8 cellular contexts compared by ENCODE assay signal in the genomic region with DNA sequence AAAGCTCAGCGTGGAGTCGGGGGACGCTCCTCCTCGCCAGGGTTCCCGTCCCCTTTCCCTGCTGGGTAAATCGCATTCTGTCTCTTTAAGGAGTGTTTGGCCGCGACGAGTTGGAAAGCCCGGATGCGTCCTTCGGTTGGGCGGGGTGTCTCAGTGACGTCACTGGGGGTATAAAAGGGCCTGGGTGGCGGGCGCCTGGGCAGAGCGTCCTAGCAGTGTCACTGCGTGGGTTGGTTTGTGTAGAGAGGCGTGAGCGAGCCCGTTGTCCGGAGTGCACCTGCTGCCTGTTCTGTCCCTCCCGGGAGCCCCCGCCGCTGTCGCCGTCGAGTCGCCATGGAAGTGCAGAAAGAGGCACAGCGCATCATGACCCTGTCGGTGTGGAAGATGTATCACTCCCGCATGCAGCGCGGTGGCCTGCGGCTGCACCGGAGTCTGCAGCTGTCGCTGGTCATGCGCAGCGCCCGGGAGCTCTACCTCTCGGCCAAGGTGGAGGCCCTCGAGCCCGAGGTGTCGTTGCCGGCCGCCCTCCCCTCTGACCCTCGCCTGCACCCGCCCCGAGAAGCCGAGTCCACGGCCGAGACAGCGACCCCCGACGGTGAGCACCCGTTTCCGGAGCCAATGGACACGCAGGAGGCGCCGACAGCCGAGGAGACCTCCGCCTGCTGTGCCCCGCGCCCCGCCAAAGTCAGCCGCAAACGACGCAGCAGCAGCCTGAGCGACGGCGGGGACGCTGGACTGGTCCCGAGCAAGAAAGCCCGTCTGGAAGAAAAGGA. TPM values are rescaled to one million over a fixed set of nuclear protein-coding genes. Genes with fewer than 3 reads are reported as not detected.
A peak's percentile ranks its signal among the peaks of the same experiment; 100 is the strongest.
DNase-seq lines count a peak whose midpoint lies in the region; ATAC-seq and TF ChIP-seq lines count a peak whose summit lies in the region.

No MANE protein-coding gene starts in this region.

- H3K27ac ChIP-seq in HL-60 (replicated peaks) (peak overlapping the region; percentile 97), liver (ENCODE audit: low read depth in 1 of 2, low read length in 2 of 2) (peak overlapping the region; percentile 99 to 100)

- in situ Hi-C loops in ACHN (cut with HindIII; ENCODE audit: low pct_ligation_motif_present, low pct_unique_long_range_greater_than_20kb, low sequenced_read_pairs), result no loop called here

- H3K27me3 ChIP-seq in HL-60 (ENCODE audit: insufficient read depth, poor library complexity, severe bottlenecking), result no peaks in the 10 kb centered on the region
- no peaks in the 10 kb centered on the region for H3K27me3 ChIP-seq in liver (ENCODE audit: control insufficient read depth in 4 of 4, insufficient read depth in 4 of 4, low read length in 3 of 4)

- peak; percentile 9 to 50 for TF ChIP-seq RAD21 in liver (IDR thresholded peaks at IDR 0.05)

- H3K4me1 ChIP-seq in liver (ENCODE audit: control insufficient read depth in 4 of 4, insufficient read depth in 4 of 4, low read length in 3 of 4), result peaks cover 5 to 28% (median 21%) of the 10 kb centered on the region in 4 donors

- H3K4me3 ChIP-seq in HL-60 (replicated peaks; ENCODE audit: insufficient read depth, low read length), result peak overlapping the region; percentile 68
- H3K4me3 ChIP-seq in liver (ENCODE audit: low read depth in 1 of 3, low read length in 3 of 3), result peak overlapping the region; percentile 71 to 97 (median 93)

- peak; percentile 34 for ATAC-seq in GM18907 (IDR thresholded peaks at IDR 0.05; ENCODE audit: unreplicated experiment)

- H3K36me3 ChIP-seq in liver (ENCODE audit: control insufficient read depth in 4 of 4, insufficient read depth in 3 of 4, low read depth in 1 of 4, low read length in 3 of 4), result no peaks in the 10 kb centered on the region

- no peak for TF ChIP-seq CTCF in HL-60 (IDR thresholded peaks at IDR 0.05; ENCODE audit: insufficient read depth, low read length)
- peak; percentile 3 for TF ChIP-seq CTCF in liver (IDR thresholded peaks at IDR 0.05; ENCODE audit: low read depth, low read length, missing input control)

- under 1% methylated on average over 74 of the region's 74 CpGs for WGBS in liver

- H3K9ac ChIP-seq in liver (ENCODE audit: low read depth in 1 of 2, low read length in 2 of 2), result peak overlapping the region; percentile 100

- peak; percentile 90 for DNase-seq in ACHN
- peak; percentile 96 to 99 for DNase-seq in HL-60 (ENCODE audit: low read depth in 1 of 2, low spot score in 1 of 2)
- peak; percentile 99 for DNase-seq in NCI-H82 (lab: John Stamatoyannopoulos, UW)
- DNase-seq in activated CD4-positive, alpha-beta T cell treated with anti-CD3 and anti-CD28 coated beads, Interleukin-2, amount 50 U/mL, for 48 hours, result peak; percentile 98 to 99
- peak; percentile 96 for DNase-seq in dermis blood vessel endothelial cell
- DNase-seq in stimulated activated CD4-positive, alpha-beta T cell treated with anti-CD3 and anti-CD28 coated beads, Interleukin-4, amount 100 ng/mL, for 1 hour, result peak; percentile 94

- H3K9me3 ChIP-seq in liver (ENCODE audit: control insufficient read depth in 4 of 4, low read length in 3 of 4), result no peaks in the 10 kb centered on the region

TF ChIP-seq in liver, 16 proteins besides CTCF, POLR2A, EP300 and RAD21:
- TF ChIP-seq FOXA2 (IDR thresholded peaks at IDR 0.05) (no peak), FOXA1 (IDR thresholded peaks at IDR 0.05) (no peak), YY1 (IDR thresholded peaks at IDR 0.05) (peak; percentile 73), TAF1 (conservative IDR thresholded peaks at IDR 0.05) (peak; percentile 100), JUND (IDR thresholded peaks at IDR 0.05) (peak in 1 of 2 donors; percentile 70), RXRA (IDR thresholded peaks at IDR 0.05) (peak; percentile 53 to 54), HNF4A (conservative IDR thresholded peaks at IDR 0.05) (peak; percentile 4 to 19), SP1 (IDR thresholded peaks at IDR 0.05) (peak; percentile 77), GABPA (IDR thresholded peaks at IDR 0.05 in 1 of 2, conservative IDR thresholded peaks at IDR 0.05 in 1 of 2) (peak in 1 of 2 donors; percentile 58), EGR1 (IDR thresholded peaks at IDR 0.05; ENCODE audit: low read depth in 2 of 2) (peak; percentile 59 to 73), NR2F2 (IDR thresholded peaks at IDR 0.05) (peak; percentile 38), HNF4G (IDR thresholded peaks at IDR 0.05) (no peak)
- TF ChIP-seq, protein P1, sequence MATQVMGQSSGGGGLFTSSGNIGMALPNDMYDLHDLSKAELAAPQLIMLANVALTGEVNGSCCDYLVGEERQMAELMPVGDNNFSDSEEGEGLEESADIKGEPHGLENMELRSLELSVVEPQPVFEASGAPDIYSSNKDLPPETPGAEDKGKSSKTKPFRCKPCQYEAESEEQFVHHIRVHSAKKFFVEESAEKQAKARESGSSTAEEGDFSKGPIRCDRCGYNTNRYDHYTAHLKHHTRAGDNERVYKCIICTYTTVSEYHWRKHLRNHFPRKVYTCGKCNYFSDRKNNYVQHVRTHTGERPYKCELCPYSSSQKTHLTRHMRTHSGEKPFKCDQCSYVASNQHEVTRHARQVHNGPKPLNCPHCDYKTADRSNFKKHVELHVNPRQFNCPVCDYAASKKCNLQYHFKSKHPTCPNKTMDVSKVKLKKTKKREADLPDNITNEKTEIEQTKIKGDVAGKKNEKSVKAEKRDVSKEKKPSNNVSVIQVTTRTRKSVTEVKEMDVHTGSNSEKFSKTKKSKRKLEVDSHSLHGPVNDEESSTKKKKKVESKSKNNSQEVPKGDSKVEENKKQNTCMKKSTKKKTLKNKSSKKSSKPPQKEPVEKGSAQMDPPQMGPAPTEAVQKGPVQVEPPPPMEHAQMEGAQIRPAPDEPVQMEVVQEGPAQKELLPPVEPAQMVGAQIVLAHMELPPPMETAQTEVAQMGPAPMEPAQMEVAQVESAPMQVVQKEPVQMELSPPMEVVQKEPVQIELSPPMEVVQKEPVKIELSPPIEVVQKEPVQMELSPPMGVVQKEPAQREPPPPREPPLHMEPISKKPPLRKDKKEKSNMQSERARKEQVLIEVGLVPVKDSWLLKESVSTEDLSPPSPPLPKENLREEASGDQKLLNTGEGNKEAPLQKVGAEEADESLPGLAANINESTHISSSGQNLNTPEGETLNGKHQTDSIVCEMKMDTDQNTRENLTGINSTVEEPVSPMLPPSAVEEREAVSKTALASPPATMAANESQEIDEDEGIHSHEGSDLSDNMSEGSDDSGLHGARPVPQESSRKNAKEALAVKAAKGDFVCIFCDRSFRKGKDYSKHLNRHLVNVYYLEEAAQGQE (IDR thresholded peaks at IDR 0.05), result peak; percentile 96
- TF ChIP-seq, protein P2, sequence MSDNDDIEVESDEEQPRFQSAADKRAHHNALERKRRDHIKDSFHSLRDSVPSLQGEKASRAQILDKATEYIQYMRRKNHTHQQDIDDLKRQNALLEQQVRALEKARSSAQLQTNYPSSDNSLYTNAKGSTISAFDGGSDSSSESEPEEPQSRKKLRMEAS (IDR thresholded peaks at IDR 0.05), result peak; percentile 92
- TF ChIP-seq, protein P3, sequence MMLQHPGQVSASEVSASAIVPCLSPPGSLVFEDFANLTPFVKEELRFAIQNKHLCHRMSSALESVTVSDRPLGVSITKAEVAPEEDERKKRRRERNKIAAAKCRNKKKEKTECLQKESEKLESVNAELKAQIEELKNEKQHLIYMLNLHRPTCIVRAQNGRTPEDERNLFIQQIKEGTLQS (IDR thresholded peaks at IDR 0.05), result no peak
- TF ChIP-seq, protein P4, sequence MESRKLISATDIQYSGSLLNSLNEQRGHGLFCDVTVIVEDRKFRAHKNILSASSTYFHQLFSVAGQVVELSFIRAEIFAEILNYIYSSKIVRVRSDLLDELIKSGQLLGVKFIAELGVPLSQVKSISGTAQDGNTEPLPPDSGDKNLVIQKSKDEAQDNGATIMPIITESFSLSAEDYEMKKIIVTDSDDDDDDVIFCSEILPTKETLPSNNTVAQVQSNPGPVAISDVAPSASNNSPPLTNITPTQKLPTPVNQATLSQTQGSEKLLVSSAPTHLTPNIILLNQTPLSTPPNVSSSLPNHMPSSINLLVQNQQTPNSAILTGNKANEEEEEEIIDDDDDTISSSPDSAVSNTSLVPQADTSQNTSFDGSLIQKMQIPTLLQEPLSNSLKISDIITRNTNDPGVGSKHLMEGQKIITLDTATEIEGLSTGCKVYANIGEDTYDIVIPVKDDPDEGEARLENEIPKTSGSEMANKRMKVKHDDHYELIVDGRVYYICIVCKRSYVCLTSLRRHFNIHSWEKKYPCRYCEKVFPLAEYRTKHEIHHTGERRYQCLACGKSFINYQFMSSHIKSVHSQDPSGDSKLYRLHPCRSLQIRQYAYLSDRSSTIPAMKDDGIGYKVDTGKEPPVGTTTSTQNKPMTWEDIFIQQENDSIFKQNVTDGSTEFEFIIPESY (IDR thresholded peaks at IDR 0.05), result no peak

RNA-seq across cellular contexts. Expression of a gene that starts 2.8 kb away (rescaled TPM):
- total RNA-seq in dermis blood vessel endothelial cell (25.5 and 30.8 TPM in 2 replicates), liver (10 to 100 TPM; 11.4 to 20.3 TPM)
- 10 to 100 TPM; 23.6 to 38.9 TPM for polyA plus RNA-seq in liver

RNA-seq across cellular contexts. Expression of a gene that starts 2.9 kb away (rescaled TPM):
- total RNA-seq in dermis blood vessel endothelial cell (69.9 and 84.6 TPM in 2 replicates), liver (10 to 100 TPM; 15.7 to 23.3 TPM)
- 10 to 100 TPM; 19.2 to 32.7 TPM for polyA plus RNA-seq in liver

RNA-seq across cellular contexts. Expression of a gene that starts 35.0 kb away (rescaled TPM):
- 35.9 and 136 TPM in 2 replicates for total RNA-seq in dermis blood vessel endothelial cell
- total RNA-seq in liver, result 10 to 100 TPM; 16.7 to 18.7 TPM
- 10 to 100 TPM in 1 of 2 donors, under 1 TPM in 1; 0.86 to 24.7 TPM for polyA plus RNA-seq in liver

RNA-seq across cellular contexts. Expression of a gene that starts 36.5 kb away (rescaled TPM):
- total RNA-seq in dermis blood vessel endothelial cell (44.7 and 47.0 TPM in 2 replicates), liver (10 to 100 TPM in 1 of 2 donors, 1 to 10 TPM in 1; 8.3 to 15.6 TPM)
- 10 to 100 TPM in 1 of 2 donors, 1 to 10 TPM in 1; 9.8 to 13.7 TPM for polyA plus RNA-seq in liver

RNA-seq across cellular contexts. Expression of a gene that starts 50.4 kb away (rescaled TPM):
- total RNA-seq in dermis blood vessel endothelial cell, result 51.8 and 55.0 TPM in 2 replicates
- total RNA-seq in liver, result 10 to 100 TPM in 1 of 2 donors, 1 to 10 TPM in 1; 2.0 to 69.7 TPM
- polyA plus RNA-seq in liver, result 1 to 10 TPM in 1 of 2 donors, under 1 TPM in 1; 0.35 to 2.6 TPM

Comparison
In these comparisons a context has a peak if more than half of its experiments do, and no peak if none do; other contexts are left out.
1. Peak in every context shown above with its lines: DNase-seq, ATAC-seq, H3K4me3 ChIP-seq and H3K27ac ChIP-seq.